1 cellular context compared by ENCODE assay signal in the genomic region with DNA sequence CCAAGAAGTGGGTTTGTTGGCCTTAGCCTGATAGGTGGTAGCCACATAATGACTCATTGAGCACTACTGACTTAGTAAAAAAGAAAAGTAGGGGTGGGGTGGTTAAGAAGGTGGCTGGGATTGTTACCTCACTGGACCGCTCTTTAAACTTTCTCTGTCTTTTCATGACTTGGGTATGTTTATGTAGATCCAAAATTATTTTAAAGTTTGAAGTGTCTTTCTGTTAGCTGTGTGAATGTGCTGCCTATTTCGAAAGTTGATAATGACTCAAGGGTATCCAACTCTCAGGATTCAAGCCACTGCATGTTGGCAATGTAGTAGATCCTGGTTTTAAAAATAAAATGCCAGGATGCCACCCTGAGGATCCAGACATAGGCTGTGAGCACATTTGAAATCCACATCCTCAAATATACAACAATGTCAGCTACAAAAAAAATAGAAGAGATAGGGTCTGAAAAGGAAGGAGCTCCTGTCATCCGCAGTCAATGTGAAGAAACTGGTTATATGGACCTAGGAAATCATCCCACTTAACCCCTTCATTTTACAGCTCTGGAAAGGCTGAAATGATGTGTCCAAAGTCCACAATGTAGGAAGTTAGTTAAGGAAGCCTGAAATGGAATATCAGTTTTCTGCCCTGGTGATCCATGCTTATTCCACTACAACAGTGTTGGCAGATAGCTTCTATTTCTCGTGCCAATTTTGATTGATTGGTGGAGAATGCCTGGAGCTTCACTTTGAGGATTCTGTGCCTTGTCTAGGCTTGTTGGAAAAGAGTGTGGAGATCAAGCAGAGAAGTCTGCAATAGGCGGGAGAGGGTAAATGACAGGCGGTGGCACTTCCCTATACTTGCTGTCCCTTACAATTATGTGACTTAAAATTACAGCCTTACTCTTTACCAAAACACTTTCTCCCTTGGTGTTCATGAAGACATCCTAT.
TF ChIP-seq lines count a peak whose summit lies in the region.

No MANE protein-coding gene starts in this region.

TF ChIP-seq in WTC11, 78 proteins besides CTCF, POLR2A, EP300 and RAD21:
- no peak for TF ChIP-seq RELA (CRISPR knock-in tag; IDR thresholded peaks at IDR 0.05; ENCODE audit: borderline replicate concordance)
- TF ChIP-seq, protein P1, sequence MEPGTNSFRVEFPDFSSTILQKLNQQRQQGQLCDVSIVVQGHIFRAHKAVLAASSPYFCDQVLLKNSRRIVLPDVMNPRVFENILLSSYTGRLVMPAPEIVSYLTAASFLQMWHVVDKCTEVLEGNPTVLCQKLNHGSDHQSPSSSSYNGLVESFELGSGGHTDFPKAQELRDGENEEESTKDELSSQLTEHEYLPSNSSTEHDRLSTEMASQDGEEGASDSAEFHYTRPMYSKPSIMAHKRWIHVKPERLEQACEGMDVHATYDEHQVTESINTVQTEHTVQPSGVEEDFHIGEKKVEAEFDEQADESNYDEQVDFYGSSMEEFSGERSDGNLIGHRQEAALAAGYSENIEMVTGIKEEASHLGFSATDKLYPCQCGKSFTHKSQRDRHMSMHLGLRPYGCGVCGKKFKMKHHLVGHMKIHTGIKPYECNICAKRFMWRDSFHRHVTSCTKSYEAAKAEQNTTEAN (CRISPR knock-in tag; IDR thresholded peaks at IDR 0.05) = no peak
- no peak for TF ChIP-seq ZMAT4 (CRISPR knock-in tag; IDR thresholded peaks at IDR 0.05)
- no peak for TF ChIP-seq NR1H2 (CRISPR knock-in tag; IDR thresholded peaks at IDR 0.05)
- no peak for TF ChIP-seq ZNF138 (CRISPR knock-in tag; conservative IDR thresholded peaks at IDR 0.05)
- TF ChIP-seq MYBL2 (CRISPR knock-in tag; IDR thresholded peaks at IDR 0.05) = no peak
- TF ChIP-seq, protein P2, sequence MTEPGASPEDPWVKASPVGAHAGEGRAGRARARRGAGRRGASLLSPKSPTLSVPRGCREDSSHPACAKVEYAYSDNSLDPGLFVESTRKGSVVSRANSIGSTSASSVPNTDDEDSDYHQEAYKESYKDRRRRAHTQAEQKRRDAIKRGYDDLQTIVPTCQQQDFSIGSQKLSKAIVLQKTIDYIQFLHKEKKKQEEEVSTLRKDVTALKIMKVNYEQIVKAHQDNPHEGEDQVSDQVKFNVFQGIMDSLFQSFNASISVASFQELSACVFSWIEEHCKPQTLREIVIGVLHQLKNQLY (CRISPR knock-in tag; IDR thresholded peaks at IDR 0.05) = no peak
- TF ChIP-seq GTF2I (CRISPR knock-in tag; conservative IDR thresholded peaks at IDR 0.05) = no peak
- no peak for TF ChIP-seq CBFB (CRISPR knock-in tag; IDR thresholded peaks at IDR 0.05; ENCODE audit: low read depth)
- TF ChIP-seq IRF2 (CRISPR knock-in tag; IDR thresholded peaks at IDR 0.05; ENCODE audit: borderline replicate concordance, low read depth) = no peak
- TF ChIP-seq JUN (CRISPR knock-in tag; IDR thresholded peaks at IDR 0.05) = no peak
